ENCODE assay signal across 8 cellular contexts in the genomic region with DNA sequence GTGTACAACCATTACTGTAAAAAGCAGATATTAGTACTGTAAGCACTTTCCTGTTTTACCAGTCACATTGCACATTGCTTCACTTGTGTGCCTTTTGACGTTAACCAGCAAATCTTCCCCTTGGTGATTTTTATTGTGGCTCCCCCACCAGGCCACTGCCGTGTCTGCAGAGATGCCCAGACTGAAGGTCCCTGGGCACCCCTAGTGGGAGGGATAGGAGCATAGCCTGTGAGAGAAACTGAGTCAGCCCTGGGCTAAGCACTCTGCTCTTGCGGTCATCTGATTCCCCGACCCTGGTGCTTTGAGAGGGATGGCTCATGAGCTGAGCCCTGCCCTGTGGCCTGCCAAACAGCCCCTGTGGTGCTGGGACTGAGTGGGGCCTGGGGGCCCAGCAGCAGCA.
DNase-seq lines count a peak whose midpoint lies in the region; ATAC-seq and TF ChIP-seq lines count a peak whose summit lies in the region.

No MANE protein-coding gene starts in this region.

- DNase-seq in CD4-positive, alpha-beta memory T cell, result peak; percentile 55 to 65 (median 61)
- DNase-seq in activated CD8-positive, alpha-beta memory T cell treated with anti-CD3 and anti-CD28 coated beads, Interleukin-2, amount 50 U/mL, for 4 hours, result peak; percentile 64
- peak; percentile 64 for DNase-seq in fibroblast of villous mesenchyme (ENCODE audit: low read depth)
- DNase-seq in stimulated activated CD4-positive, alpha-beta T cell treated with anti-CD3 and anti-CD28 coated beads, Interleukin-1b, Interleukin-23, amount 100 ng/mL, for 1 hour (ENCODE audit: low read depth in 2 of 2), result peak; percentile 8 to 23
- no peak for DNase-seq in nephron progenitor cell

- H3K27me3 ChIP-seq in CD4-positive, alpha-beta memory T cell (ENCODE audit: insufficient read depth, low read length), result no peaks in the 10 kb centered on the region

- H3K36me3 ChIP-seq in CD4-positive, alpha-beta memory T cell (ENCODE audit: insufficient read depth, low read length), result peaks cover 28% of the 10 kb centered on the region

- H3K9me3 ChIP-seq in CD4-positive, alpha-beta memory T cell (ENCODE audit: control insufficient read depth in 1 of 2, low read length in 2 of 2), result no peaks in the 10 kb centered on the region

- ATAC-seq in HG02938 (IDR thresholded peaks at IDR 0.05; ENCODE audit: unreplicated experiment), result no peak
- no peak for ATAC-seq in GM21390 (IDR thresholded peaks at IDR 0.05; ENCODE audit: unreplicated experiment)

- 0 out of 2 replicates have a peak, but pooled peaks have one; percentile 12 for TF ChIP-seq CTCF in LNCAP (IDR thresholded peaks at IDR 0.05)
- TF ChIP-seq CTCF in fibroblast of villous mesenchyme (IDR thresholded peaks at IDR 0.05; ENCODE audit: insufficient read depth, low read depth, low read length), result peak; percentile 60
- TF ChIP-seq CTCF in nephron progenitor cell (IDR thresholded peaks at IDR 0.05), result no peak

- H3K4me3 Mint-ChIP-seq in CD4-positive, alpha-beta memory T cell, result no peak overlapping the region
- no peak overlapping the region for H3K4me3 Mint-ChIP-seq in nephron progenitor cell

- peak overlapping the region in 5 of 7 donors; percentile 19 to 70 (median 45) for H3K27ac Mint-ChIP-seq in CD4-positive, alpha-beta memory T cell
- no peak overlapping the region for H3K27ac Mint-ChIP-seq in nephron progenitor cell

- CTCF ChIA-PET in CD4-positive, alpha-beta memory T cell (lab: Charles Lee; ENCODE audit: partially characterized antibody), result interaction anchor here (0.9 to 6.0 kb wide), 18 partner anchors 9 to 109 kb away, joined by 3 to 44 read pairs (median 4); no protein-coding TSS in a partner anchor

- no peaks in the 10 kb centered on the region for H3K27me3 Mint-ChIP-seq in CD4-positive, alpha-beta memory T cell
- H3K27me3 Mint-ChIP-seq in nephron progenitor cell (ENCODE audit: low read depth, poor library complexity), result peaks cover 3% of the 10 kb centered on the region

- no peaks in the 10 kb centered on the region for H3K9me3 Mint-ChIP-seq in CD4-positive, alpha-beta memory T cell
- peaks cover 4% of the 10 kb centered on the region for H3K9me3 Mint-ChIP-seq in nephron progenitor cell

- H3K4me3 ChIP-seq in CD4-positive, alpha-beta memory T cell (ENCODE audit: low read length in 2 of 2), result no peak overlapping the region
- no peak overlapping the region for H3K4me3 ChIP-seq in fibroblast of villous mesenchyme (ENCODE audit: low read depth, low read length)

- H3K4me1 Mint-ChIP-seq in CD4-positive, alpha-beta memory T cell, result peaks cover 38 to 58% (median 50%) of the 10 kb centered on the region in 4 donors
- peaks cover 35% of the 10 kb centered on the region for H3K4me1 Mint-ChIP-seq in nephron progenitor cell

- no peak overlapping the region for H3K27ac ChIP-seq in CD4-positive, alpha-beta memory T cell (ENCODE audit: low read depth, low read length)

- peaks cover 29 to 31% of the 10 kb centered on the region in 2 donors for H3K36me3 Mint-ChIP-seq in CD4-positive, alpha-beta memory T cell
- H3K36me3 Mint-ChIP-seq in nephron progenitor cell (ENCODE audit: low read depth), result peaks cover 15% of the 10 kb centered on the region

- intact Hi-C loops in CD4-positive, alpha-beta memory T cell (cut with micrococcal nuclease), result loop anchor here (1.0 to 5.0 kb wide), 3 partner anchors 36 to 105 kb away; partner anchors contain the start of gene INPP4A

- POLR2A ChIA-PET in CD4-positive, alpha-beta memory T cell (lab: Charles Lee; ENCODE audit: partially characterized antibody), result interaction anchor here (0.9 kb wide), 1 partner anchor 72 kb away, joined by 3 read pairs; no protein-coding TSS in a partner anchor

- H3K4me1 ChIP-seq in CD4-positive, alpha-beta memory T cell (ENCODE audit: insufficient read depth, low read length), result peaks cover 54% of the 10 kb centered on the region
